Comparison of ENCODE assay signal across 29 cellular contexts in genomic region chr12:109179927-109180326, GRCh38.
"Had no signal": no experiment of that assay in that cellular context is flagged by ENCODE, and none has a peak within 500 bp of the region (broad histone marks: within the 10 kb centered on the region; RNA-seq: fewer than 3 reads in every experiment).

No MANE protein-coding gene starts in this region.

- H3K4me1 ChIP-seq: adrenal gland, body of pancreas, esophagus squamous epithelium had no signal

- DNase-seq: activated B cell treated with CpG ODN at 0.5 μM for 24 hours; activated CD4-positive, alpha-beta T cell treated with anti-CD3 and anti-CD28 coated beads for 48 hours; activated CD4-positive, alpha-beta T cell treated with anti-CD3 and anti-CD28 coated beads, Interleukin-2, amount 50 U/mL, for 1 hour; activated CD4-positive, alpha-beta T cell treated with anti-CD3 and anti-CD28 coated beads, Interleukin-2, amount 50 U/mL, for 48 hours; activated CD8-positive, alpha-beta memory T cell treated with anti-CD3 and anti-CD28 coated beads for 24 hours; activated CD8-positive, alpha-beta T cell treated with anti-CD3 and anti-CD28 coated beads for 36 hours; activated effector memory CD4-positive, alpha-beta T cell treated with Interleukin-2 at 50 U/mL for 16 hours; activated gamma-delta T cell treated with Interleukin-2 at 50 U/mL for 16 hours; activated naive CD4-positive, alpha-beta T cell treated with anti-CD3 and anti-CD28 coated beads, Interleukin-2, amount 50 U/mL, for 16 hours; activated naive CD4-positive, alpha-beta T cell treated with Interleukin-2 at 50 U/mL for 16 hours; activated T-cell treated with anti-CD3 and anti-CD28 coated beads, Interleukin-2, amount 50 U/mL, for 4 hours; amygdala; body of pancreas; caudate nucleus; cortex of kidney; dermis blood vessel endothelial cell; effector CD4-positive, alpha-beta T cell; effector memory CD8-positive, alpha-beta T cell; esophagus squamous epithelium; foreskin melanocyte; SW 1271; T-cell; T-helper 9 cell; WERI-Rb-1 had no signal

- H3K4me3 ChIP-seq: adrenal gland, body of pancreas, esophagus squamous epithelium, gastroesophageal sphincter had no signal

- H3K27ac ChIP-seq: adrenal gland, body of pancreas, epithelial cell of prostate, esophagus squamous epithelium, WERI-Rb-1 had no signal

- H3K36me3 ChIP-seq: WERI-Rb-1 had no signal

- H3K9me3 ChIP-seq: adrenal gland, body of pancreas, esophagus squamous epithelium, gastroesophageal sphincter had no signal

- H3K27me3 ChIP-seq: adrenal gland, body of pancreas, esophagus squamous epithelium, gastroesophageal sphincter had no signal

- ATAC-seq: activated CD4-positive, CD25-positive, alpha-beta regulatory T cell treated with anti-CD3 and anti-CD28 coated beads, Interleukin-2, amount 50 U/mL, for 24 hours; activated CD8-positive, alpha-beta T cell treated with anti-CD3 and anti-CD28 coated beads for 36 hours; activated T-cell treated with anti-CD3 and anti-CD28 coated beads, Interleukin-2, amount 50 U/mL, for 4 hours; activated T-helper 17 cell treated with anti-CD3 and anti-CD28 coated beads, Interleukin-2, amount 50 U/mL, for 72 hours; body of pancreas; effector memory CD8-positive, alpha-beta T cell; gastroesophageal sphincter; T-cell had no signal
